Comparison of ENCODE assay signal across 9 cellular contexts in genomic region chr7:76568742-76569141, GRCh38. TPM values are rescaled to one million over a fixed set of nuclear protein-coding genes. Genes with fewer than 3 reads are reported as not detected.
DNase-seq lines count a peak whose midpoint lies in the region; ATAC-seq, FAIRE-seq and TF ChIP-seq lines count a peak whose summit lies in the region.
"Not testable (repeated sequence)": the region's sequence is repeated elsewhere in the genome, so short reads cannot be mapped to it uniquely, and the experiment has no call there.
"Had no signal": no experiment of that assay in that cellular context is flagged by ENCODE, and none has a peak within 500 bp of the region (broad histone marks: within the 10 kb centered on the region; RNA-seq: fewer than 3 reads in every experiment).

No MANE protein-coding gene starts in this region.

- H3K9me3 ChIP-seq in PC-3 (ENCODE audit: low read length); astrocyte (ENCODE audit: insufficient read depth, low read depth, low read length); pancreas: not testable (repeated sequence)

- DNase-seq in A172 (ENCODE audit: low spot score) = peak; percentile 62
- not testable (repeated sequence) for DNase-seq in GM12891 (ENCODE audit: insufficient read length, low spot score); pancreas
- peak; percentile 62 for DNase-seq in M059J (ENCODE audit: low read depth)
- DNase-seq in PC-3 = peak; percentile 91
- DNase-seq in astrocyte (ENCODE audit: low read depth) = peak; percentile 53
- peak; percentile 33 to 68 for DNase-seq in dermis microvascular lymphatic vessel endothelial cell (ENCODE audit: low read depth in 2 of 2)
- DNase-seq in foreskin melanocyte = peak; percentile 27

- TF ChIP-seq POLR2A in GM12891 (IDR thresholded peaks at IDR 0.05; ENCODE audit: low read depth, low read length) = not testable (repeated sequence)

- not testable (repeated sequence) for H2AFZ ChIP-seq in PC-3 (ENCODE audit: low read length); astrocyte (ENCODE audit: low read depth, low read length)

- H3K27ac Mint-ChIP-seq in astrocyte (ENCODE audit: unreplicated experiment) = not testable (repeated sequence)

- intact Hi-C loops in PC-3 (cut with micrococcal nuclease); pancreas (cut with DNase I): not testable (repeated sequence)

- H3K4me1 Mint-ChIP-seq in astrocyte (ENCODE audit: low read depth, unreplicated experiment) = peaks cover 22% of the 10 kb centered on the region

- H3K4me2 ChIP-seq in PC-3 (ENCODE audit: low read length) = 0 out of 2 replicates have a peak overlapping the region, but pooled peaks have one; percentile 31
- not testable (repeated sequence) for H3K4me2 ChIP-seq in astrocyte (ENCODE audit: low read length)

- H3K9ac ChIP-seq in PC-3 (ENCODE audit: low read length); astrocyte (ENCODE audit: low read length): not testable (repeated sequence)

- BruUV-seq in PC-3 (replicated peaks; lab: Mats Ljungman, UMichigan) = not testable (repeated sequence)

- H3K9me3 Mint-ChIP-seq in astrocyte (ENCODE audit: unreplicated experiment) = not testable (repeated sequence)

- FAIRE-seq in GM12891 (lab: Jason Lieb, UNC) (peak; percentile 52), astrocyte (lab: Jason Lieb, UNC) (peak; percentile 82), pancreas (lab: Jason Lieb, UNC) (peak; percentile 96)

- not testable (repeated sequence) for H3K27me3 ChIP-seq in PC-3 (ENCODE audit: low read length); astrocyte (ENCODE audit: insufficient read depth, low read length); pancreas

- peaks cover 50% of the 10 kb centered on the region for H3K79me2 ChIP-seq in PC-3 (ENCODE audit: low read length)
- H3K79me2 ChIP-seq in astrocyte (ENCODE audit: insufficient read depth, low read length) = peaks cover 44% of the 10 kb centered on the region

- CTCF ChIA-PET in PC-3 (lab: Charles Lee) = not testable (repeated sequence)

- not testable (repeated sequence) for H3F3A ChIP-seq in PC-3 (ENCODE audit: low read length, unreplicated experiment)

- ATAC-seq in PC-3 (peak; percentile 74), pancreas (peak; percentile 40 to 80 (median 80))

- H3K36me3 Mint-ChIP-seq in astrocyte (ENCODE audit: low read depth, unreplicated experiment) = not testable (repeated sequence)

- not testable (repeated sequence) for H3K36me3 ChIP-seq in PC-3 (ENCODE audit: low read depth, low read length); astrocyte (ENCODE audit: insufficient read depth, low read length); pancreas

- POLR2A ChIA-PET in PC-3 (lab: Charles Lee; ENCODE audit: unreplicated experiment) = not testable (repeated sequence)

- H3K27me3 Mint-ChIP-seq in astrocyte (ENCODE audit: low read depth, unreplicated experiment) = not testable (repeated sequence)

- not testable (repeated sequence) for H3K4me3 Mint-ChIP-seq in astrocyte (ENCODE audit: unreplicated experiment)

- not testable (repeated sequence) for H4K20me1 ChIP-seq in PC-3 (ENCODE audit: low read length); astrocyte (ENCODE audit: insufficient read depth, low read length)

- H3K4me3 ChIP-seq in PC-3 (ENCODE audit: low read length); astrocyte (ENCODE audit: insufficient read depth, low read depth, low read length); pancreas: not testable (repeated sequence)

- TF ChIP-seq CTCF in PC-3 (conservative IDR thresholded peaks at IDR 0.05; ENCODE audit: low read depth, low read length); astrocyte (IDR thresholded peaks at IDR 0.05; ENCODE audit: insufficient read depth, low read depth, low read length); pancreas (IDR thresholded peaks at IDR 0.05): not testable (repeated sequence)

- not testable (repeated sequence) for H3K9me2 ChIP-seq in PC-3 (replicated peaks; ENCODE audit: low read length)

- not testable (repeated sequence) for H3K27ac ChIP-seq in PC-3 (ENCODE audit: low read length); astrocyte (ENCODE audit: low read depth, low read length); pancreas

- H3K4me1 ChIP-seq in PC-3 (ENCODE audit: insufficient read depth, low read length) = peaks cover 40% of the 10 kb centered on the region
- H3K4me1 ChIP-seq in astrocyte (ENCODE audit: insufficient read depth, low read length) = not testable (repeated sequence)
- peaks cover 0 to 12% (median 5%) of the 10 kb centered on the region in 3 donors for H3K4me1 ChIP-seq in pancreas

RNA-seq across cellular contexts. Expression of gene SPDYE16, which starts 25.6 kb away (rescaled TPM):
- not detected in 2 replicates for total RNA-seq in A172 (2014; rRNA removed; shearing (Covaris generic))
- 0.28 TPM for polyA plus RNA-seq in GM12891 (2012; ENCODE audit: low read depth, missing spikeins)
- total RNA-seq in M059J (2014; rRNA removed; shearing (Covaris generic)) = 0.17 and 0.22 TPM in 2 replicates
- total RNA-seq in PC-3 (2014; rRNA removed) (not detected in 2 replicates), astrocyte (not detected in 2 replicates), dermis microvascular lymphatic vessel endothelial cell (0.13 TPM in 1 of 2 replicates, not detected in the other), pancreas (under 1 TPM in 5 of 6 donors, not detected in 1; 0.09 to 0.67 (median 0.37) TPM)
- polyA plus RNA-seq in pancreas = under 1 TPM; 0.19 to 0.61 TPM
- total RNA-seq: activated B cell treated with CpG ODN at 0.5 μM for 24 hours had no signal

RNA-seq across cellular contexts. Expression of gene POMZP3, which starts 58.3 kb away (rescaled TPM):
- total RNA-seq in A172 (2014; rRNA removed; shearing (Covaris generic)) = 12.8 and 19.4 TPM in 2 replicates
- 6.7 TPM for polyA plus RNA-seq in GM12891 (2012; ENCODE audit: low read depth, missing spikeins)
- 5.7 and 7.3 TPM in 2 replicates for total RNA-seq in M059J (2014; rRNA removed; shearing (Covaris generic))
- total RNA-seq in PC-3 (2014; rRNA removed) (5.9 and 10.1 TPM in 2 replicates), astrocyte (10.1 and 11.7 TPM in 2 replicates), dermis microvascular lymphatic vessel endothelial cell (1.0 and 2.6 TPM in 2 replicates), pancreas (10 to 100 TPM in 3 of 6 donors, 1 to 10 TPM in 3; 2.9 to 14.0 (median 8.4) TPM)
- polyA plus RNA-seq in pancreas = 10 to 100 TPM in 1 of 2 donors, 1 to 10 TPM in 1; 7.3 to 12.2 TPM

RNA-seq across cellular contexts. Expression of gene UPK3B, which starts 58.4 kb away (rescaled TPM):
- 10.6 and 25.0 TPM in 2 replicates for total RNA-seq in A172 (2014; rRNA removed; shearing (Covaris generic))
- not detected for polyA plus RNA-seq in GM12891 (2012; ENCODE audit: low read depth, missing spikeins)
- total RNA-seq in M059J (2014; rRNA removed; shearing (Covaris generic)) = 0.05 TPM in 1 of 2 replicates, not detected in the other
- total RNA-seq in PC-3 (2014; rRNA removed) (3.0 and 10.7 TPM in 2 replicates), astrocyte (0.64 TPM in 1 of 2 replicates, not detected in the other), dermis microvascular lymphatic vessel endothelial cell (0.13 and 0.38 TPM in 2 replicates), pancreas (1 to 10 TPM in 2 of 6 donors, under 1 TPM in 4; 0.41 to 2.3 (median 0.89) TPM)
- polyA plus RNA-seq in pancreas = 1 to 10 TPM; 2.9 to 3.2 TPM
